In the genomic region with DNA sequence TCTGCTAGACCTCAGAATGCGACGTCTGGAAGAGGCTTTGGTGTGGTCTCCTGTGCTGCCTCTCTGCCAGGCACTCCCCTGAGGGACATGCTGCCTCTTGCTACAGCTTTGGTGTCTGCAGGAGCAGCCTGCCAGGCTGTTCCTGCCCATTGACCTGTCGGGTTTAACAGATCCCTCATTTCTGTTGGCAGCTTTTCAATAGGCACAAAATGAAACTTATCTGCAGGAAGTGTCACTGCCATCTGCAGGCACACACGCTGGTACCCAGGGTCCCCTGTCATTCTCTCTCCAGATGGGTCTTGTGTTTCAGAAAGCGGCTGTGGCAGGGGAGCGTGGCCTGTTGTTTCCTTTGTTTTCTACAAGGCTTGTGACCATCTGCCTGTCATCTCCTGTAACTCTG, we compare ENCODE assay signal across 19 cellular contexts.
DNase-seq lines count a peak whose midpoint lies in the region; ATAC-seq, FAIRE-seq and TF ChIP-seq lines count a peak whose summit lies in the region.
"Had no signal": no experiment of that assay in that cellular context is flagged by ENCODE, and none has a peak within 500 bp of the region (broad histone marks: within the 10 kb centered on the region; RNA-seq: fewer than 3 reads in every experiment).

No MANE protein-coding gene starts in this region.

- H3K4me1 Mint-ChIP-seq in WTC11, result peaks cover 13% of the 10 kb centered on the region

- POLR2A ChIA-PET in WTC11 (lab: Charles Lee), result no interaction called here

- H3K9ac ChIP-seq in BLaER1, result peak overlapping the region; percentile 60; the same call in 1 of the 2 replicates

- no peak overlapping the region for H3K27ac Mint-ChIP-seq in WTC11
- H3K27ac Mint-ChIP-seq: memory B cell; T-helper 2 cell treated with Interferon-gamma antibody and Interleukin-4, amounts not matched to agents 5 μg/mL and 100 μg/mL, for 36 hours had no signal

- peak overlapping the region; percentile 79 for H3K27ac ChIP-seq in BLaER1
- no peak overlapping the region for H3K27ac ChIP-seq in SJCRH30
- H3K27ac ChIP-seq: tibial artery had no signal

- FAIRE-seq in D721Med (lab: Jason Lieb, UNC), result no peak

- H3K9me3 ChIP-seq in BLaER1 (no peaks in the 10 kb centered on the region), SJCRH30 (replicated peaks) (no peaks in the 10 kb centered on the region)
- H3K9me3 ChIP-seq: tibial artery had no signal

- H3K4me2 ChIP-seq in BLaER1, result peak overlapping the region; percentile 76

- no peaks in the 10 kb centered on the region for H3K27me3 Mint-ChIP-seq in WTC11 (ENCODE audit: low read depth)

- no peak for TF ChIP-seq CTCF in D721Med (IDR thresholded peaks at IDR 0.05; ENCODE audit: insufficient read depth, missing control alignments)
- TF ChIP-seq CTCF in WTC11 (IDR thresholded peaks at IDR 0.05), result no peak

- no peaks in the 10 kb centered on the region for H3K36me3 Mint-ChIP-seq in WTC11
- H3K36me3 Mint-ChIP-seq: memory B cell had no signal

- H3K27me3 ChIP-seq in BLaER1 (no peaks in the 10 kb centered on the region), SJCRH30 (no peaks in the 10 kb centered on the region)
- H3K27me3 ChIP-seq: tibial artery had no signal

- no peaks in the 10 kb centered on the region for H3K36me3 ChIP-seq in BLaER1
- peaks cover 29% of the 10 kb centered on the region for H3K36me3 ChIP-seq in SJCRH30

- no peaks in the 10 kb centered on the region for H3K9me3 Mint-ChIP-seq in WTC11
- H3K9me3 Mint-ChIP-seq: activated T-cell treated with anti-CD3 and anti-CD28 coated beads, Interleukin-2, amount 50 U/mL, for 4 hours; memory B cell; T-helper 2 cell treated with Interferon-gamma antibody and Interleukin-4, amounts not matched to agents 5 μg/mL and 100 μg/mL, for 36 hours had no signal

- H3K4me3 Mint-ChIP-seq in WTC11, result no peak overlapping the region
- H3K4me3 Mint-ChIP-seq: activated T-cell treated with anti-CD3 and anti-CD28 coated beads, Interleukin-2, amount 50 U/mL, for 4 hours; memory B cell; T-helper 2 cell treated with Interferon-gamma antibody and Interleukin-4, amounts not matched to agents 5 μg/mL and 100 μg/mL, for 36 hours had no signal

- H3K4me3 ChIP-seq in BLaER1 (no peak overlapping the region; the same call in 1 of the 2 replicates), SJCRH30 (no peak overlapping the region)
- H3K4me3 ChIP-seq: tibial artery had no signal

- no peaks in the 10 kb centered on the region for H4K20me1 ChIP-seq in BLaER1

- DNase-seq in NCI-H524 (lab: John Stamatoyannopoulos, UW) (peak; percentile 93 to 99), cerebellum (ENCODE audit: low spot score) (peak; percentile 4), AML-193 (lab: John Stamatoyannopoulos, UW) (no peak), D721Med (ENCODE audit: insufficient read length, low spot score) (no peak), WTC11 (ENCODE audit: low spot score) (no peak), SJCRH30 (no peak)
- DNase-seq: activated T-cell treated with anti-CD3 and anti-CD28 coated beads, Interleukin-2, amount 50 U/mL, for 4 hours; central memory CD4-positive, alpha-beta T cell; DMS79 treated with DMSO at 0.1 percent for 48 hours; foreskin fibroblast; H7; NCI-H1092; NCI-H82; tibial artery had no signal

- CTCF ChIA-PET in WTC11 (lab: Charles Lee), result interaction anchor here (0.9 kb wide), 1 partner anchor 353 kb away, joined by 3 read pairs; no protein-coding TSS in a partner anchor

- H3K4me1 ChIP-seq in BLaER1 (peaks cover 41% of the 10 kb centered on the region), SJCRH30 (peaks cover 9% of the 10 kb centered on the region; the same call in 1 of the 2 replicates)
- H3K4me1 ChIP-seq: tibial artery had no signal

- peak; percentile 39 for ATAC-seq in HG03354 (IDR thresholded peaks at IDR 0.05; ENCODE audit: poor library complexity, severe bottlenecking, unreplicated experiment)
- ATAC-seq in WTC11, result no peak
- ATAC-seq: activated T-cell treated with anti-CD3 and anti-CD28 coated beads, Interleukin-2, amount 50 U/mL, for 4 hours; sciatic nerve had no signal

TF ChIP-seq in WTC11, 78 proteins besides CTCF, POLR2A, EP300 and RAD21:
- no peak for TF ChIP-seq CREM (CRISPR knock-in tag; IDR thresholded peaks at IDR 0.05)
- no peak for TF ChIP-seq ZNF317 (CRISPR knock-in tag; IDR thresholded peaks at IDR 0.05; ENCODE audit: borderline replicate concordance, low read depth)
- TF ChIP-seq, protein P1, sequence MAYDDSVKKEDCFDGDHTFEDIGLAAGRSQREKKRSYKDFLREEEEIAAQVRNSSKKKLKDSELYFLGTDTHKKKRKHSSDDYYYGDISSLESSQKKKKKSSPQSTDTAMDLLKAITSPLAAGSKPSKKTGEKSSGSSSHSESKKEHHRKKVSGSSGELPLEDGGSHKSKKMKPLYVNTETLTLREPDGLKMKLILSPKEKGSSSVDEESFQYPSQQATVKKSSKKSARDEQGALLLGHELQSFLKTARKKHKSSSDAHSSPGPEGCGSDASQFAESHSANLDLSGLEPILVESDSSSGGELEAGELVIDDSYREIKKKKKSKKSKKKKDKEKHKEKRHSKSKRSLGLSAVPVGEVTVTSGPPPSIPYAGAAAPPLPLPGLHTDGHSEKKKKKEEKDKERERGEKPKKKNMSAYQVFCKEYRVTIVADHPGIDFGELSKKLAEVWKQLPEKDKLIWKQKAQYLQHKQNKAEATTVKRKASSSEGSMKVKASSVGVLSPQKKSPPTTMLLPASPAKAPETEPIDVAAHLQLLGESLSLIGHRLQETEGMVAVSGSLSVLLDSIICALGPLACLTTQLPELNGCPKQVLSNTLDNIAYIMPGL (CRISPR knock-in tag; IDR thresholded peaks at IDR 0.05), result no peak
- TF ChIP-seq NR2C2 (CRISPR knock-in tag; IDR thresholded peaks at IDR 0.05), result no peak
- TF ChIP-seq SP1 (CRISPR knock-in tag; conservative IDR thresholded peaks at IDR 0.05), result no peak
- TF ChIP-seq ZNF671 (CRISPR knock-in tag; IDR thresholded peaks at IDR 0.05), result no peak
- TF ChIP-seq ZNF121 (CRISPR knock-in tag; IDR thresholded peaks at IDR 0.05), result no peak
- no peak for TF ChIP-seq ZNF423 (CRISPR knock-in tag; IDR thresholded peaks at IDR 0.05)

Comparison
In these comparisons a context has a peak if more than half of its experiments do, and no peak if none do; other contexts are left out.
1. DNase-seq: peak in NCI-H524 (2 of 2) and cerebellum (single experiment); none in AML-193 (0 of 2), D721Med (single experiment), WTC11 (single experiment) and SJCRH30 (0 of 2).